ENCODE assay signal across 21 cellular contexts in genomic region chr1:32960342-32960741, GRCh38. TPM values are rescaled to one million over a fixed set of nuclear protein-coding genes. Genes with fewer than 3 reads are reported as not detected.
DNase-seq lines count a peak whose midpoint lies in the region; ATAC-seq, FAIRE-seq and TF ChIP-seq lines count a peak whose summit lies in the region.
"Had no signal": no experiment of that assay in that cellular context is flagged by ENCODE, and none has a peak within 500 bp of the region (broad histone marks: within the 10 kb centered on the region; RNA-seq: fewer than 3 reads in every experiment).

No MANE protein-coding gene starts in this region.

- peaks cover 19 to 27% of the 10 kb centered on the region in 2 donors for H3K36me3 Mint-ChIP-seq in activated T-cell treated with anti-CD3 and anti-CD28 coated beads, Interleukin-2, amount 50 U/mL, for 72 hours (ENCODE audit: insufficient read depth in 2 of 2)

- TF ChIP-seq CTCF in keratinocyte (optimal IDR thresholded peaks at IDR 0.05 in 1 of 3, IDR thresholded peaks at IDR 0.05 in 1 of 3, conservative IDR thresholded peaks at IDR 0.05 in 1 of 3; ENCODE audit: extremely low read depth in 1 of 3, insufficient read depth in 2 of 3, low read length in 3 of 3) (no peak), testis (IDR thresholded peaks at IDR 0.05) (no peak), omental fat pad (IDR thresholded peaks at IDR 0.05) (no peak), spleen (IDR thresholded peaks at IDR 0.05 in 8 of 11, conservative IDR thresholded peaks at IDR 0.05 in 3 of 11) (no peak), left ventricle myocardium inferior (IDR thresholded peaks at IDR 0.05; ENCODE audit: borderline replicate concordance) (no peak)

- peak overlapping the region; percentile 38 for H3K27ac ChIP-seq in keratinocyte (ENCODE audit: control insufficient read depth, insufficient read depth, low read length)
- peak overlapping the region; percentile 9 to 42 for H3K27ac ChIP-seq in testis
- no peak overlapping the region for H3K27ac ChIP-seq in spleen
- H3K27ac ChIP-seq in left ventricle myocardium inferior (replicated peaks) = no peak overlapping the region
- H3K27ac ChIP-seq: C4-2B, heart left ventricle had no signal

- no peak for ATAC-seq in activated T-cell treated with anti-CD3 and anti-CD28 coated beads, Interleukin-2, amount 50 U/mL, for 72 hours (replicated peaks in 1 of 2)
- ATAC-seq in omental fat pad (ENCODE audit: low FRiP score) = no peak
- ATAC-seq: heart left ventricle had no signal

- no peaks in the 10 kb centered on the region for H3K9me3 ChIP-seq in keratinocyte (ENCODE audit: control insufficient read depth, low read depth, low read length)
- no peaks in the 10 kb centered on the region for H3K9me3 ChIP-seq in testis
- no peaks in the 10 kb centered on the region for H3K9me3 ChIP-seq in spleen
- no peaks in the 10 kb centered on the region for H3K9me3 ChIP-seq in left ventricle myocardium inferior (replicated peaks)
- H3K9me3 ChIP-seq: heart left ventricle had no signal

- DNase-seq in activated T-cell treated with anti-CD3 and anti-CD28 coated beads, Interleukin-2, amount 50 U/mL, for 72 hours = no peak
- DNase-seq in activated T-cell treated with anti-CD3 and anti-CD28 coated beads, Interleukin-2, amount 50 U/mL, for 48 hours = no peak
- DNase-seq in SK-MEL-5 (ENCODE audit: low read depth, low spot score) (peak; percentile 64), keratinocyte (ENCODE audit: low read depth, low spot score) (no peak), testis (peak; percentile 72), omental fat pad (ENCODE audit: low spot score) (no peak), spleen (no peak), left ventricle myocardium inferior (no peak)
- DNase-seq: activated CD4-positive, alpha-beta T cell treated with anti-CD3 and anti-CD28 coated beads, Interleukin-2, amount 50 U/mL, for 1 hour; GOT3; heart left ventricle; IMR-90; MM.1S; NCI-H1436 treated with DMSO at 0.1 percent for 48 hours; NCI-H526 treated with DMSO at 0.1 percent for 48 hours; occipital lobe; retina had no signal

- peaks cover 65% of the 10 kb centered on the region for H3K4me1 Mint-ChIP-seq in activated T-cell treated with anti-CD3 and anti-CD28 coated beads, Interleukin-2, amount 50 U/mL, for 72 hours (ENCODE audit: low read depth)

- H2AFZ ChIP-seq in keratinocyte (ENCODE audit: control insufficient read depth, low read length) = no peak overlapping the region

- H3K9me3 Mint-ChIP-seq in activated T-cell treated with anti-CD3 and anti-CD28 coated beads, Interleukin-2, amount 50 U/mL, for 72 hours = no peaks in the 10 kb centered on the region
- H3K9me3 Mint-ChIP-seq: activated naive CD4-positive, alpha-beta T cell treated with anti-CD3 and anti-CD28 coated beads, Interleukin-2, amount 50 U/mL, for 24 hours had no signal

- H4K20me1 ChIP-seq in keratinocyte (ENCODE audit: control insufficient read depth, extremely low read depth, insufficient read depth, low read length) = peaks cover 32% of the 10 kb centered on the region

- peak overlapping the region; percentile 23 to 77 for H3K4me3 Mint-ChIP-seq in activated T-cell treated with anti-CD3 and anti-CD28 coated beads, Interleukin-2, amount 50 U/mL, for 72 hours

- H3K4me1 ChIP-seq in keratinocyte (ENCODE audit: control insufficient read depth, extremely low read depth, insufficient read depth, low read length) (peaks cover 26% of the 10 kb centered on the region), testis (peaks cover 27% of the 10 kb centered on the region), spleen (peaks cover 30 to 89% (median 61%) of the 10 kb centered on the region in 6 donors), left ventricle myocardium inferior (peaks cover 43% of the 10 kb centered on the region)

- TF ChIP-seq POLR2A in testis (IDR thresholded peaks at IDR 0.05) (no peak), spleen (IDR thresholded peaks at IDR 0.05) (no peak)

- peak overlapping the region; percentile 24 for H3K4me2 ChIP-seq in keratinocyte (ENCODE audit: control insufficient read depth, extremely low read depth, insufficient read depth, low read depth, low read length)

- no peak for FAIRE-seq in keratinocyte (lab: Jason Lieb, UNC)
- FAIRE-seq: endometrium, GM12891 had no signal

- H3K27me3 Mint-ChIP-seq in activated T-cell treated with anti-CD3 and anti-CD28 coated beads, Interleukin-2, amount 50 U/mL, for 72 hours (ENCODE audit: low read depth) = no peaks in the 10 kb centered on the region
- H3K27me3 Mint-ChIP-seq: activated naive CD4-positive, alpha-beta T cell treated with anti-CD3 and anti-CD28 coated beads, Interleukin-2, amount 50 U/mL, for 24 hours had no signal

- intact Hi-C loops in testis (cut with DNase I; ENCODE audit: low total_unique reads) = no loop called here
- intact Hi-C loops in spleen (cut with DNase I; ENCODE audit: low total_unique reads) = no loop called here
- intact Hi-C loops in left ventricle myocardium inferior (cut with micrococcal nuclease) = no loop called here

- 34 to 47% methylated on average over 2 of the region's 2 CpGs for WGBS in testis, 2 donors
- 55 to 79% (median 66%) methylated on average over 2 of the region's 2 CpGs for WGBS in spleen, 5 donors

- H3K9ac ChIP-seq in keratinocyte (ENCODE audit: control insufficient read depth, extremely low read depth, insufficient read depth, low read length) = no peak overlapping the region

- H3K4me3 ChIP-seq in keratinocyte (ENCODE audit: control insufficient read depth in 2 of 3, extremely low read depth in 1 of 3, insufficient read depth in 2 of 3, low read depth in 1 of 3, low read length in 3 of 3) (no peak overlapping the region), testis (no peak overlapping the region), spleen (no peak overlapping the region), left ventricle myocardium inferior (no peak overlapping the region)

- peak overlapping the region; percentile 43 for H3K27ac Mint-ChIP-seq in activated T-cell treated with anti-CD3 and anti-CD28 coated beads, Interleukin-2, amount 50 U/mL, for 72 hours
- H3K27ac Mint-ChIP-seq: activated naive CD4-positive, alpha-beta T cell treated with anti-CD3 and anti-CD28 coated beads, Interleukin-2, amount 50 U/mL, for 24 hours had no signal

- dilution Hi-C loops in keratinocyte (cut with MboI; ENCODE audit: extremely low pct_ligation_motif_present, low sequenced_read_pairs) = no loop called here

- no peaks in the 10 kb centered on the region for H3K27me3 ChIP-seq in keratinocyte (ENCODE audit: control insufficient read depth, extremely low read depth, insufficient read depth, low read length)
- no peaks in the 10 kb centered on the region for H3K27me3 ChIP-seq in testis
- no peaks in the 10 kb centered on the region for H3K27me3 ChIP-seq in spleen (replicated peaks in 1 of 7)
- no peaks in the 10 kb centered on the region for H3K27me3 ChIP-seq in left ventricle myocardium inferior (ENCODE audit: low read depth)
- H3K27me3 ChIP-seq: heart left ventricle had no signal

- H3K9me1 ChIP-seq in keratinocyte (ENCODE audit: control insufficient read depth, extremely low read depth, insufficient read depth, low read length) = peaks cover 5% of the 10 kb centered on the region

- peaks cover 83% of the 10 kb centered on the region for H3K79me2 ChIP-seq in keratinocyte (ENCODE audit: control insufficient read depth, insufficient read depth, low read length)

- in situ Hi-C loops in SK-MEL-5 (cut with HindIII; ENCODE audit: low pct_unique_long_range_greater_than_20kb, low sequenced_read_pairs) = no loop called here

- H3K36me3 ChIP-seq in keratinocyte (ENCODE audit: control insufficient read depth in 2 of 2, extremely low read depth in 1 of 2, insufficient read depth in 2 of 2, low read length in 2 of 2) = peaks cover 1 to 14% of the 10 kb centered on the region in 2 experiments
- H3K36me3 ChIP-seq in testis (ENCODE audit: low read depth, missing control alignments) = no peaks in the 10 kb centered on the region
- H3K36me3 ChIP-seq in spleen = peaks cover 0 to 21% (median 0%) of the 10 kb centered on the region in 6 donors
- no peaks in the 10 kb centered on the region for H3K36me3 ChIP-seq in left ventricle myocardium inferior

RNA-seq across cellular contexts. Expression of gene RNF19B, which starts 4.3 kb away (rescaled TPM):
- total RNA-seq in activated T-cell treated with anti-CD3 and anti-CD28 coated beads, Interleukin-2, amount 50 U/mL, for 72 hours = 100 to 1,000 TPM in 1 of 2 donors, 10 to 100 TPM in 1; 99.9 to 148 TPM
- total RNA-seq in SK-MEL-5 (2014; rRNA removed; shearing (Covaris generic)) = 30.8 and 32.0 TPM in 2 replicates
- polyA plus RNA-seq in SK-MEL-5 (2015; cell fraction: cytosol; rRNA removed) = 45.3 and 47.3 TPM in 2 replicates
- 15.4 and 17.2 TPM in 2 replicates for polyA plus RNA-seq in SK-MEL-5 (2015; cell fraction: nucleus; rRNA removed)
- polyA plus RNA-seq in keratinocyte (31.8 to 48.3 TPM (median 33.5 TPM) in 3 replicates), testis (ENCODE audit: insufficient read depth, low read depth, low replicate concordance) (225 TPM), spleen (1 to 10 TPM; 3.6 to 9.0 (median 4.4) TPM)
- polyA plus RNA-seq in keratinocyte (2011; ENCODE audit: low read depth) = 18.9 TPM
- polyA plus RNA-seq in keratinocyte (2011; cell fraction: cytosol; rRNA removed) = 31.1 and 31.5 TPM in 2 replicates
- 26.6 and 29.0 TPM in 2 replicates for polyA plus RNA-seq in keratinocyte (2011; cell fraction: nucleus; rRNA removed)
- 31.3 and 36.7 TPM in 2 replicates for polyA plus RNA-seq in keratinocyte (2012; ENCODE audit: low replicate concordance)
- polyA minus RNA-seq in keratinocyte = 31.8 to 54.8 TPM (median 49.1 TPM) in 3 replicates
- polyA minus RNA-seq in keratinocyte (2011; cell fraction: cytosol; rRNA and poly(A)+ RNA removed) = 45.1 TPM
- 20.4 and 24.8 TPM in 2 replicates for polyA minus RNA-seq in keratinocyte (2011; cell fraction: nucleus; rRNA and poly(A)+ RNA removed)
- total RNA-seq in testis (100 to 1,000 TPM; 140 to 141 TPM), omental fat pad (10 to 100 TPM; 15.0 to 38.8 (median 29.2) TPM), spleen (10 to 100 TPM; 20.1 to 38.4 (median 26.7) TPM), left ventricle myocardium inferior (15.4 TPM)

RNA-seq across cellular contexts. Expression of gene TMEM54, which starts 59.2 kb away (rescaled TPM):
- total RNA-seq in activated T-cell treated with anti-CD3 and anti-CD28 coated beads, Interleukin-2, amount 50 U/mL, for 72 hours = 1 to 10 TPM; 1.4 to 2.0 TPM
- total RNA-seq in SK-MEL-5 (2014; rRNA removed; shearing (Covaris generic)) = 34.9 and 41.6 TPM in 2 replicates
- polyA plus RNA-seq in SK-MEL-5 (2015; cell fraction: cytosol; rRNA removed) = 48.3 and 59.3 TPM in 2 replicates
- 8.0 and 13.6 TPM in 2 replicates for polyA plus RNA-seq in SK-MEL-5 (2015; cell fraction: nucleus; rRNA removed)
- polyA plus RNA-seq in keratinocyte = 59.4 to 125 TPM (median 109 TPM) in 3 replicates
- 26.0 TPM for polyA plus RNA-seq in keratinocyte (2011; ENCODE audit: low read depth)
- polyA plus RNA-seq in keratinocyte (2011; cell fraction: cytosol; rRNA removed) = 129 and 227 TPM in 2 replicates
- polyA plus RNA-seq in keratinocyte (2011; cell fraction: nucleus; rRNA removed) = 39.2 and 55.8 TPM in 2 replicates
- 133 and 154 TPM in 2 replicates for polyA plus RNA-seq in keratinocyte (2012; ENCODE audit: low replicate concordance)
- polyA minus RNA-seq in keratinocyte = 109 to 222 TPM (median 141 TPM) in 3 replicates
- polyA minus RNA-seq in keratinocyte (2011; cell fraction: cytosol; rRNA and poly(A)+ RNA removed) = 141 TPM
- 17.9 and 19.2 TPM in 2 replicates for polyA minus RNA-seq in keratinocyte (2011; cell fraction: nucleus; rRNA and poly(A)+ RNA removed)
- total RNA-seq in testis = 10 to 100 TPM; 18.7 to 24.0 TPM
- 23.0 TPM for polyA plus RNA-seq in testis (ENCODE audit: insufficient read depth, low read depth, low replicate concordance)
- total RNA-seq in omental fat pad = 10 to 100 TPM; 16.2 to 70.1 (median 26.4) TPM
- total RNA-seq in spleen = 10 to 100 TPM in 6 of 7 donors, 1 to 10 TPM in 1; 9.9 to 24.6 (median 12.5) TPM
- 10 to 100 TPM in 1 of 3 donors, 1 to 10 TPM in 2; 4.3 to 14.1 (median 5.6) TPM for polyA plus RNA-seq in spleen
- total RNA-seq in left ventricle myocardium inferior = 14.2 TPM

Comparison
In these comparisons a context has a peak if more than half of its experiments do, and no peak if none do; other contexts are left out.
1. DNase-seq: peak in SK-MEL-5 (single experiment) and testis (single experiment); none in activated T-cell treated with anti-CD3 and anti-CD28 coated beads, Interleukin-2, amount 50 U/mL, for 72 hours (0 of 2), activated T-cell treated with anti-CD3 and anti-CD28 coated beads, Interleukin-2, amount 50 U/mL, for 48 hours (0 of 2), keratinocyte (single experiment), omental fat pad (single experiment), spleen (single experiment) and left ventricle myocardium inferior (single experiment).
2. H3K27ac ChIP-seq: peak in keratinocyte (single experiment) and testis (2 of 2); none in spleen (0 of 8) and left ventricle myocardium inferior (single experiment).